ENCODE assay signal across 8 cellular contexts in genomic region chr11:93089474-93090102, GRCh38.
DNase-seq lines count a peak whose midpoint lies in the region; ATAC-seq and TF ChIP-seq lines count a peak whose summit lies in the region.

No MANE protein-coding gene starts in this region.

- peaks cover 21% of the 10 kb centered on the region for H3K4me1 Mint-ChIP-seq in osteocyte (ENCODE audit: unreplicated experiment)
- H3K4me1 Mint-ChIP-seq in effector memory CD8-positive, alpha-beta T cell (ENCODE audit: low read depth in 2 of 2): no peaks in the 10 kb centered on the region

- peaks cover 5% of the 10 kb centered on the region for H3K36me3 Mint-ChIP-seq in osteocyte (ENCODE audit: unreplicated experiment)
- no peaks in the 10 kb centered on the region for H3K36me3 Mint-ChIP-seq in effector memory CD8-positive, alpha-beta T cell (ENCODE audit: insufficient read depth)

- no peak overlapping the region for H3K4me3 ChIP-seq in stomach

- intact Hi-C loops in stomach (cut with DNase I; ENCODE audit: low total_unique reads): no loop called here

- no peaks in the 10 kb centered on the region for H3K27me3 Mint-ChIP-seq in osteocyte (ENCODE audit: unreplicated experiment)
- no peaks in the 10 kb centered on the region for H3K27me3 Mint-ChIP-seq in effector memory CD8-positive, alpha-beta T cell

- no peaks in the 10 kb centered on the region for H3K9me3 ChIP-seq in stomach

- ATAC-seq in HG03103 (IDR thresholded peaks at IDR 0.05; ENCODE audit: low read depth, unreplicated experiment): peak; percentile 66
- no peak for ATAC-seq in effector memory CD8-positive, alpha-beta T cell (replicated peaks)

- no peak for TF ChIP-seq EP300 in stomach (IDR thresholded peaks at IDR 0.05)

- no peak overlapping the region for H3K27ac ChIP-seq in stomach

- 55 to 73% (median 61%) methylated on average over 5 of the region's 5 CpGs for WGBS in stomach, 5 donors

- TF ChIP-seq CTCF in osteocyte (IDR thresholded peaks at IDR 0.05): peak; percentile 62
- peak in 2 of 7 experiments; percentile 9 to 40 for TF ChIP-seq CTCF in stomach (IDR thresholded peaks at IDR 0.05)

- no peaks in the 10 kb centered on the region for H3K27me3 ChIP-seq in stomach

- no peak for TF ChIP-seq POLR2A in stomach (IDR thresholded peaks at IDR 0.05)

- no peak overlapping the region for H3K4me3 Mint-ChIP-seq in osteocyte (ENCODE audit: unreplicated experiment)
- no peak overlapping the region for H3K4me3 Mint-ChIP-seq in effector memory CD8-positive, alpha-beta T cell

- peak; percentile 72 for DNase-seq in SIG-M5 treated with dmso at 0.1 percent for 504 hours (lab: John Stamatoyannopoulos, UW; ENCODE audit: unreplicated experiment)
- no peak for DNase-seq in SIG-M5 (lab: John Stamatoyannopoulos, UW)
- peak; percentile 60 for DNase-seq in OCI-M1 (lab: John Stamatoyannopoulos, UW)
- peak; percentile 50 for DNase-seq in fibroblast of gingiva (ENCODE audit: low read depth)
- no peak for DNase-seq in osteocyte (ENCODE audit: extremely low spot score, unreplicated experiment)
- no peak for DNase-seq in stomach
- no peak for DNase-seq in effector memory CD8-positive, alpha-beta T cell

- no peak overlapping the region for H3K27ac Mint-ChIP-seq in osteocyte (ENCODE audit: unreplicated experiment)
- H3K27ac Mint-ChIP-seq in effector memory CD8-positive, alpha-beta T cell: no peak overlapping the region

- peaks cover 8% of the 10 kb centered on the region for H3K9me3 Mint-ChIP-seq in osteocyte (ENCODE audit: unreplicated experiment)
- H3K9me3 Mint-ChIP-seq in effector memory CD8-positive, alpha-beta T cell: no peaks in the 10 kb centered on the region

- no peaks in the 10 kb centered on the region for H3K36me3 ChIP-seq in stomach

- no peaks in the 10 kb centered on the region for H3K4me1 ChIP-seq in stomach

Comparison
In these comparisons a context has a peak if more than half of its experiments do, and no peak if none do; other contexts are left out.
1. DNase-seq: peak in SIG-M5 treated with dmso at 0.1 percent for 504 hours (single experiment), OCI-M1 (single experiment) and fibroblast of gingiva (single experiment); none in SIG-M5 (single experiment), osteocyte (single experiment), stomach (single experiment) and effector memory CD8-positive, alpha-beta T cell (0 of 3).